Comparison of ENCODE assay signal across 8 cellular contexts in genomic region chr6:73523434-73524123, GRCh38. TPM values are rescaled to one million over a fixed set of nuclear protein-coding genes. Genes with fewer than 3 reads are reported as not detected.
DNase-seq lines count a peak whose midpoint lies in the region; ATAC-seq, FAIRE-seq and TF ChIP-seq lines count a peak whose summit lies in the region.

No MANE protein-coding gene starts in this region.

- 0 out of 4 replicates have a peak, but pooled peaks of 1 of the 2 experiments have one; percentile 17 for TF ChIP-seq EP300 in HepG2 (IDR thresholded peaks at IDR 0.05; ENCODE audit: low read depth in 2 of 2, low read length in 2 of 2)
- TF ChIP-seq EP300 in HepG2 (CRISPR knock-in tag; IDR thresholded peaks at IDR 0.05; ENCODE audit: borderline replicate concordance) = no peak

- H3K27ac ChIP-seq in DND-41 (ENCODE audit: low read length) = peak overlapping the region; percentile 87
- H3K27ac ChIP-seq in KMS-11 = peak overlapping the region; percentile 100
- H3K27ac ChIP-seq in caudate nucleus (ENCODE audit: low read depth, low read length) = peak overlapping the region; percentile 76
- H3K27ac ChIP-seq in HepG2 (ENCODE audit: extremely low read length, insufficient read depth, low read length) = peak overlapping the region; percentile 97

- peaks cover 38% of the 10 kb centered on the region for H3K4me1 ChIP-seq in DND-41 (ENCODE audit: insufficient read depth, low read length)
- peaks cover 19% of the 10 kb centered on the region for H3K4me1 ChIP-seq in KMS-11 (ENCODE audit: low read depth, poor library complexity, severe bottlenecking)
- H3K4me1 ChIP-seq in HepG2 (ENCODE audit: insufficient read depth, low read length) = peaks cover 22% of the 10 kb centered on the region

- peak overlapping the region; percentile 85 for H3K9ac ChIP-seq in DND-41 (ENCODE audit: low read depth, low read length)
- peak overlapping the region; percentile 100 for H3K9ac ChIP-seq in KMS-11
- H3K9ac ChIP-seq in HepG2 (ENCODE audit: insufficient read depth, low read depth, low read length) = peak overlapping the region; percentile 93

- H2AFZ ChIP-seq in DND-41 (ENCODE audit: low read depth, low read length) (peak overlapping the region; percentile 82), KMS-11 (ENCODE audit: low read depth) (peak overlapping the region; percentile 64), HepG2 (ENCODE audit: low read length) (no peak overlapping the region)

- H3K4me2 ChIP-seq in DND-41 (ENCODE audit: insufficient read depth, low read length) = peak overlapping the region; percentile 82
- H3K4me2 ChIP-seq in KMS-11 = peak overlapping the region; percentile 93
- H3K4me2 ChIP-seq in HepG2 (ENCODE audit: low read depth, low read length) = peak overlapping the region; percentile 91

- TF ChIP-seq CTCF in DND-41 (IDR thresholded peaks at IDR 0.05; ENCODE audit: borderline replicate concordance, extremely low read depth, low read length, poor library complexity, severe bottlenecking) (peak; percentile 1), KMS-11 (conservative IDR thresholded peaks at IDR 0.05; ENCODE audit: low read depth, low read length) (no peak), WI38 (IDR thresholded peaks at IDR 0.05; ENCODE audit: low read depth, low read length) (no peak), HepG2 (CRISPR knock-in tag; IDR thresholded peaks at IDR 0.05) (peak; percentile 33; the same call in 1 of the 2 replicates)

- POLR2A ChIA-PET in HepG2 (lab: Yijun Ruan, JAX) = interaction anchor here (0.7 to 6.5 kb wide), 18 partner anchors 8 to 131 kb away, joined by 3 to 130 read pairs (median 6); partner anchors contain the start of genes MTO1 and SLC17A5

- peak overlapping the region; percentile 68 for H3K4me3 ChIP-seq in DND-41 (ENCODE audit: low read depth in 1 of 2, low read length in 2 of 2)
- H3K4me3 ChIP-seq in KMS-11 (IDR thresholded peaks at IDR 0.05; ENCODE audit: insufficient read depth, low read depth, low read length) = no peak overlapping the region
- peak overlapping the region; percentile 52 for H3K4me3 ChIP-seq in WI38 (ENCODE audit: low read depth, low read length)
- H3K4me3 ChIP-seq in HepG2 (replicated peaks in 1 of 3; ENCODE audit: insufficient read depth in 1 of 3, low read depth in 2 of 3, low read length in 3 of 3) = peak overlapping the region; percentile 76 to 86 (median 76)

- no peaks in the 10 kb centered on the region for H3K27me3 ChIP-seq in DND-41 (ENCODE audit: insufficient read depth, low read length, poor library complexity)
- no peaks in the 10 kb centered on the region for H3K27me3 ChIP-seq in KMS-11 (ENCODE audit: insufficient read depth, low read depth)
- H3K27me3 ChIP-seq in HepG2 (ENCODE audit: control insufficient read depth in 1 of 2, insufficient read depth in 2 of 2, low read length in 2 of 2) = no peaks in the 10 kb centered on the region; a peak in 1 of 5 replicates

- H3K9me3 ChIP-seq in DND-41 (ENCODE audit: insufficient read depth, low read length, severe bottlenecking) (no peaks in the 10 kb centered on the region), HepG2 (ENCODE audit: low read length) (no peaks in the 10 kb centered on the region)

- in situ Hi-C loops in HepG2 (cut with HindIII; ENCODE audit: extremely low pct_ligation_motif_present, low pct_unique_long_range_greater_than_20kb) = loop anchor here (5.0 to 10.0 kb wide), 2 partner anchors 61 to 84 kb away; no protein-coding TSS in a partner anchor

- no peak for TF ChIP-seq RAD21 in HepG2 (CRISPR knock-in tag; IDR thresholded peaks at IDR 0.05)

- FAIRE-seq in HepG2 (lab: Jason Lieb, UNC) = no peak

- H3K79me2 ChIP-seq in DND-41 (ENCODE audit: insufficient read depth, low read length) (peaks cover 54% of the 10 kb centered on the region), KMS-11 (ENCODE audit: insufficient read depth, low read depth) (peaks cover 34% of the 10 kb centered on the region), HepG2 (ENCODE audit: insufficient read depth, low read length) (peaks cover 24% of the 10 kb centered on the region)

- 1% methylated on average over 22 of the region's 50 CpGs for WGBS in HepG2 (ENCODE audit: low lambda C conversion rate)

- peak; percentile 77 to 81 for TF ChIP-seq POLR2A in HepG2 (IDR thresholded peaks at IDR 0.05; ENCODE audit: insufficient read depth in 1 of 2, low read depth in 2 of 2, low read length in 2 of 2)

- TSS peak; percentile 53 for BruUV-seq in HepG2 (replicated peaks; lab: Mats Ljungman, UMichigan)

- ATAC-seq in DND-41 (ENCODE audit: insufficient read depth, low read depth) = peak; percentile 52
- peak; percentile 40 for ATAC-seq in GM21717 (IDR thresholded peaks at IDR 0.05; ENCODE audit: unreplicated experiment)
- ATAC-seq in HepG2 = peak; percentile 49

- intact Hi-C loops in HepG2 (cut with micrococcal nuclease; ENCODE audit: unreplicated experiment) = loop anchor here (5.0 kb wide), 1 partner anchor 44 kb away; no protein-coding TSS in a partner anchor

- DNase-seq in DND-41 = peak; percentile 81
- peak in 16 of 61 donors; percentile 1 to 25 (median 12) for DNase-seq in caudate nucleus (lab: John Stamatoyannopoulos, UW)
- peak; percentile 66 for DNase-seq in HepG2 (ENCODE audit: low spot score)
- peak; percentile 59 to 75 for DNase-seq in stimulated activated CD4-positive, alpha-beta T cell treated with anti-CD3 and anti-CD28 coated beads, Interleukin-4, amount 100 ng/mL, for 48 hours (ENCODE audit: low read depth in 2 of 2)
- DNase-seq in NCI-H187 treated with DMSO at 0.1 percent for 48 hours (lab: John Stamatoyannopoulos, UW) = no peak

- peaks cover 19% of the 10 kb centered on the region for H4K20me1 ChIP-seq in DND-41 (ENCODE audit: insufficient read depth, low read length)
- no peaks in the 10 kb centered on the region; the same call in 1 of the 2 replicates for H4K20me1 ChIP-seq in KMS-11 (ENCODE audit: insufficient read depth)
- H4K20me1 ChIP-seq in HepG2 (ENCODE audit: insufficient read depth, low read length) = peaks cover 18% of the 10 kb centered on the region

- CTCF ChIA-PET in HepG2 (lab: Yijun Ruan, JAX; ENCODE audit: low intra/inter-chr PET ratio, low total read pairs) = no interaction called here

- H3K36me3 ChIP-seq in DND-41 (ENCODE audit: insufficient read depth, low read length) (peaks cover 22% of the 10 kb centered on the region), KMS-11 (ENCODE audit: insufficient read depth) (peaks cover 17% of the 10 kb centered on the region), HepG2 (replicated peaks in 1 of 2; ENCODE audit: control insufficient read depth in 1 of 2, insufficient read depth in 2 of 2, low read length in 2 of 2) (peaks cover 3 to 18% of the 10 kb centered on the region in 2 experiments; a peak in 4 of 5 replicates)

TF ChIP-seq in HepG2, 621 proteins besides CTCF, POLR2A, EP300 and RAD21 (continues in another document):
- TF ChIP-seq KLF12 (CRISPR knock-in tag; IDR thresholded peaks at IDR 0.05; ENCODE audit: borderline replicate concordance) (peak; percentile 82; the same call in 1 of the 2 replicates), SNAPC5 (CRISPR knock-in tag; IDR thresholded peaks at IDR 0.05; ENCODE audit: borderline replicate concordance) (no peak), YEATS2 (CRISPR knock-in tag; IDR thresholded peaks at IDR 0.05; ENCODE audit: borderline replicate concordance) (peak; percentile 35; the same call in 1 of the 2 replicates), ZNF547 (CRISPR knock-in tag; IDR thresholded peaks at IDR 0.05) (no peak; the same call in none of the 2 replicates), ETV5 (CRISPR knock-in tag; IDR thresholded peaks at IDR 0.05; ENCODE audit: borderline replicate concordance) (peak; percentile 87), NFYB (CRISPR knock-in tag; IDR thresholded peaks at IDR 0.05) (0 out of 2 replicates have a peak, but pooled peaks have one; percentile 18), MAF1 (CRISPR knock-in tag; IDR thresholded peaks at IDR 0.05; ENCODE audit: borderline replicate concordance) (peak; percentile 73; the same call in 1 of the 2 replicates)
- TF ChIP-seq, protein P1, sequence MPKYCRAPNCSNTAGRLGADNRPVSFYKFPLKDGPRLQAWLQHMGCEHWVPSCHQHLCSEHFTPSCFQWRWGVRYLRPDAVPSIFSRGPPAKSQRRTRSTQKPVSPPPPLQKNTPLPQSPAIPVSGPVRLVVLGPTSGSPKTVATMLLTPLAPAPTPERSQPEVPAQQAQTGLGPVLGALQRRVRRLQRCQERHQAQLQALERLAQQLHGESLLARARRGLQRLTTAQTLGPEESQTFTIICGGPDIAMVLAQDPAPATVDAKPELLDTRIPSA (CRISPR knock-in tag; IDR thresholded peaks at IDR 0.05; ENCODE audit: borderline replicate concordance) = no peak
- TF ChIP-seq, protein P2, sequence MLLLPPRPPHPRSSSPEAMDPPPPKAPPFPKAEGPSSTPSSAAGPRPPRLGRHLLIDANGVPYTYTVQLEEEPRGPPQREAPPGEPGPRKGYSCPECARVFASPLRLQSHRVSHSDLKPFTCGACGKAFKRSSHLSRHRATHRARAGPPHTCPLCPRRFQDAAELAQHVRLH (CRISPR knock-in tag; IDR thresholded peaks at IDR 0.05; ENCODE audit: borderline replicate concordance, low read depth) = peak; percentile 92; the same call in 1 of the 2 replicates

RNA-seq across cellular contexts. Expression of gene EEF1A1, which starts 2.7 kb away (rescaled TPM):
- total RNA-seq in HepG2 (2016; rRNA removed; fragmentation: Illumina TruSeq; extraction: Trizol) = 13,726 and 19,145 TPM in 2 replicates
- total RNA-seq in HepG2 (2016; cell fraction: cytosol; rRNA removed; fragmentation: Illumina TruSeq; extraction: Trizol; ENCODE audit: low read depth) = 8,339 and 10,487 TPM in 2 replicates
- 13,733 and 18,946 TPM in 2 replicates for total RNA-seq in HepG2 (2016; cell fraction: insoluble cytoplasmic fraction; rRNA removed; fragmentation: Illumina TruSeq; extraction: Trizol)
- 28,006 and 33,792 TPM in 2 replicates for total RNA-seq in HepG2 (2016; cell fraction: membrane; rRNA removed; fragmentation: Illumina TruSeq; extraction: Trizol)
- 5,621 and 5,952 TPM in 2 replicates for total RNA-seq in HepG2 (2016; cell fraction: nucleus; rRNA removed; fragmentation: Illumina TruSeq; extraction: Trizol)
- polyA plus RNA-seq in HepG2 (2011; rRNA removed) = 14,480 and 17,172 TPM in 2 replicates
- 15,977 and 19,367 TPM in 2 replicates for polyA plus RNA-seq in HepG2 (2011; cell fraction: cytosol; rRNA removed)
- 3,845 and 5,107 TPM in 2 replicates for polyA plus RNA-seq in HepG2 (2011; cell fraction: nucleus; rRNA removed)
- polyA plus RNA-seq in HepG2 (2012) = 17,181 and 19,057 TPM in 2 replicates
- 12,881 and 14,827 TPM in 2 replicates for polyA plus RNA-seq in HepG2 (2016; cell fraction: cytosol; fragmentation: Illumina TruSeq; extraction: Trizol; ENCODE audit: low read depth)
- polyA plus RNA-seq in HepG2 (2016; cell fraction: insoluble cytoplasmic fraction; fragmentation: Illumina TruSeq; extraction: Trizol; ENCODE audit: low read depth) = 16,271 and 16,577 TPM in 2 replicates
- 23,858 and 27,229 TPM in 2 replicates for polyA plus RNA-seq in HepG2 (2016; cell fraction: membrane; fragmentation: Illumina TruSeq; extraction: Trizol; ENCODE audit: low read depth)
- 6,994 and 7,179 TPM in 2 replicates for polyA plus RNA-seq in HepG2 (2016; cell fraction: nucleus; fragmentation: Illumina TruSeq; extraction: Trizol; ENCODE audit: insufficient read depth, low read depth)
- 11,031 and 11,693 TPM in 2 replicates for polyA minus RNA-seq in HepG2 (2011; rRNA and poly(A)+ RNA removed; ENCODE audit: low replicate concordance)
- 6,843 and 8,738 TPM in 2 replicates for polyA minus RNA-seq in HepG2 (2011; cell fraction: cytosol; rRNA and poly(A)+ RNA removed)
- 1,924 and 3,380 TPM in 2 replicates for polyA minus RNA-seq in HepG2 (2011; cell fraction: nucleus; rRNA and poly(A)+ RNA removed)

Comparison
In these comparisons a context has a peak if more than half of its experiments do, and no peak if none do; other contexts are left out.
1. CTCF ChIP-seq: peak in DND-41 (single experiment) and HepG2 (single experiment); none in KMS-11 (single experiment) and WI38 (single experiment).
2. Peak in every context shown above with its lines, with median percentiles within 50 percentile points of each other: ATAC-seq, H3K27ac ChIP-seq, H3K4me2 ChIP-seq and H3K9ac ChIP-seq.